9 cellular contexts compared by ENCODE assay signal in genomic region chr16:1929105-1929504, GRCh38. TPM values are rescaled to one million over a fixed set of nuclear protein-coding genes. Genes with fewer than 3 reads are reported as not detected.
A peak's percentile ranks its signal among the peaks of the same experiment; 100 is the strongest.
DNase-seq lines count a peak whose midpoint lies in the region; ATAC-seq and TF ChIP-seq lines count a peak whose summit lies in the region.
"Had no signal": no experiment of that assay in that cellular context is flagged by ENCODE, and none has a peak within 500 bp of the region (broad histone marks: within the 10 kb centered on the region; RNA-seq: fewer than 3 reads in every experiment).

No MANE protein-coding gene starts in this region.

- H3K4me1 Mint-ChIP-seq in glutamatergic neuron (ENCODE audit: low read depth, unreplicated experiment) = peaks cover 11% of the 10 kb centered on the region

- no peaks in the 10 kb centered on the region for H3K36me3 ChIP-seq in rectal smooth muscle tissue (ENCODE audit: control insufficient read depth, insufficient read depth, low read length)

- H3K27me3 ChIP-seq in HL-60 (ENCODE audit: insufficient read depth, poor library complexity, severe bottlenecking) = no peaks in the 10 kb centered on the region
- no peaks in the 10 kb centered on the region for H3K27me3 ChIP-seq in rectal smooth muscle tissue (ENCODE audit: control insufficient read depth, insufficient read depth, low read length)

- H3K4me3 ChIP-seq in HL-60 (replicated peaks; ENCODE audit: insufficient read depth, low read length) (peak overlapping the region; percentile 41), rectal smooth muscle tissue (ENCODE audit: low read length) (peak overlapping the region; percentile 60)

- peak overlapping the region; percentile 81 for H3K4me3 Mint-ChIP-seq in glutamatergic neuron (ENCODE audit: unreplicated experiment)

- no peaks in the 10 kb centered on the region for H3K36me3 Mint-ChIP-seq in glutamatergic neuron (ENCODE audit: unreplicated experiment)

- TF ChIP-seq CTCF in HL-60 (IDR thresholded peaks at IDR 0.05; ENCODE audit: insufficient read depth, low read length) (no peak), VCaP (conservative IDR thresholded peaks at IDR 0.05) (no peak), glutamatergic neuron (IDR thresholded peaks at IDR 0.05; ENCODE audit: partially characterized antibody, unreplicated experiment) (no peak)

- peaks cover 6% of the 10 kb centered on the region for H3K9me3 Mint-ChIP-seq in glutamatergic neuron (ENCODE audit: unreplicated experiment)

- peak; percentile 7 for DNase-seq in DMS79 treated with DMSO at 0.1 percent for 48 hours (lab: John Stamatoyannopoulos, UW)
- DNase-seq in DMS79 (lab: John Stamatoyannopoulos, UW) = no peak
- DNase-seq in HL-60 (ENCODE audit: low read depth in 1 of 2, low spot score in 1 of 2) = no peak
- DNase-seq in glutamatergic neuron = no peak
- DNase-seq in cortex of kidney (lab: John Stamatoyannopoulos, UW) = no peak

- peak overlapping the region; percentile 91 for H3K27ac ChIP-seq in HL-60 (replicated peaks)
- H3K27ac ChIP-seq in VCaP = peak overlapping the region; percentile 51; the same call in 1 of the 2 replicates
- H3K27ac ChIP-seq in rectal smooth muscle tissue (ENCODE audit: low read depth, low read length) = peak overlapping the region; percentile 89
- H3K27ac ChIP-seq: 22Rv1 had no signal

- H3K27me3 Mint-ChIP-seq in glutamatergic neuron (ENCODE audit: unreplicated experiment) = peaks cover 4% of the 10 kb centered on the region

- no peak for ATAC-seq in GM21367 (IDR thresholded peaks at IDR 0.05; ENCODE audit: unreplicated experiment)

- no peaks in the 10 kb centered on the region for H3K4me1 ChIP-seq in rectal smooth muscle tissue (ENCODE audit: control insufficient read depth, insufficient read depth, low read length)

- no peak overlapping the region for H3K27ac Mint-ChIP-seq in glutamatergic neuron (ENCODE audit: unreplicated experiment)

- no peak overlapping the region for H3K9ac ChIP-seq in rectal smooth muscle tissue (ENCODE audit: low read length)

RNA-seq across cellular contexts. Expression of gene HS3ST6, which starts 10.9 kb away (rescaled TPM):
- 7.8 TPM for total RNA-seq in glutamatergic neuron (ENCODE audit: unreplicated experiment)

RNA-seq across cellular contexts. Expression of gene MSRB1, which starts 13.9 kb away (rescaled TPM):
- 50.9 TPM for total RNA-seq in glutamatergic neuron (ENCODE audit: unreplicated experiment)

RNA-seq across cellular contexts. Expression of gene RPL3L, which starts 25.4 kb away (rescaled TPM):
- total RNA-seq in glutamatergic neuron (ENCODE audit: unreplicated experiment) = not detected

RNA-seq across cellular contexts. Expression of gene NDUFB10, which starts 30.2 kb away (rescaled TPM):
- total RNA-seq in glutamatergic neuron (ENCODE audit: unreplicated experiment) = 302 TPM

RNA-seq across cellular contexts. Expression of gene RPS2, which starts 35.5 kb away (rescaled TPM):
- total RNA-seq in glutamatergic neuron (ENCODE audit: unreplicated experiment) = 1,772 TPM
